ENCODE assay signal across 1 cellular context in genomic region chr15:65595960-65596359, GRCh38.
TF ChIP-seq lines count a peak whose summit lies in the region.

No MANE protein-coding gene starts in this region.

TF ChIP-seq in GM12878, 131 proteins besides CTCF, POLR2A, EP300 and RAD21 (continued from another document):
- no peak for TF ChIP-seq CEBPZ (IDR thresholded peaks at IDR 0.05; ENCODE audit: low read depth, low read length)
- TF ChIP-seq ZNF592 (IDR thresholded peaks at IDR 0.05) = no peak
- no peak for TF ChIP-seq SKIL (IDR thresholded peaks at IDR 0.05; ENCODE audit: low read depth, poor library complexity, severe bottlenecking)
- no peak for TF ChIP-seq JUND (IDR thresholded peaks at IDR 0.05; ENCODE audit: low read depth, low read length)
TF ChIP-seq in GM12878: peak in this region for 0.
